In the genomic region with DNA sequence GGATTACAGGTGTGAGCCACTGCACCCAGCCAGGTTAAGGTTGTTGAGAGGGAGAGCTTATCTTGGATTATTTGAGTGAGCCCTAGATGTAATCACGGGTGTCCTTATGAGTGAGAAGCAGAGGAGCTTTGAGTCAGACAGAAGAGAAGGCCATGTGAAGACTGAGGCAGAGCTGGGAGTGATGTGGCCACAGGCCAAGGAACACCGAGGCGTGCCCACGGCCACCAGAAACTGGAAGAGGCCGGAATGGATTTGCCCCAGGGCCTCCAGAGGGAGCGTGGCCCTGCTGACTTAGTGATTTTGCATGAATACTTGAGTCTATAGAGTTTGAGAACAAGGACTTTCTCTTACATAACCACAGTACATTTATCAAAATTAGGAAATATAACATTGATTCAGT, we compare ENCODE assay signal across 16 cellular contexts.
DNase-seq lines count a peak whose midpoint lies in the region; ATAC-seq and TF ChIP-seq lines count a peak whose summit lies in the region.
"Had no signal": no experiment of that assay in that cellular context is flagged by ENCODE, and none has a peak within 500 bp of the region (broad histone marks: within the 10 kb centered on the region; RNA-seq: fewer than 3 reads in every experiment).

No MANE protein-coding gene starts in this region.

- H3K4me1 ChIP-seq in mammary epithelial cell (ENCODE audit: insufficient read depth, low read length) = no peaks in the 10 kb centered on the region

- H3K9ac ChIP-seq in mammary epithelial cell (ENCODE audit: insufficient read depth, low read length) = no peak overlapping the region

- peaks cover 11% of the 10 kb centered on the region for H3K36me3 Mint-ChIP-seq in activated naive CD8-positive, alpha-beta T cell treated with anti-CD3 and anti-CD28 coated beads, Interleukin-2, amount 10 ng/mL, durations not matched to agents 7 days and 5 days
- H3K36me3 Mint-ChIP-seq in activated naive CD8-positive, alpha-beta T cell treated with anti-CD3 and anti-CD28 coated beads, Interleukin-2, amount 50 U/mL, for 24 hours (ENCODE audit: low read depth) = peaks cover 20% of the 10 kb centered on the region
- peaks cover 1% of the 10 kb centered on the region for H3K36me3 Mint-ChIP-seq in progenitor cell of endocrine pancreas (ENCODE audit: insufficient read depth)

- intact Hi-C loops in mammary epithelial cell (cut with micrococcal nuclease) = no loop called here

- no peak for DNase-seq in activated naive CD8-positive, alpha-beta T cell treated with anti-CD3 and anti-CD28 coated beads, Interleukin-2, amount 10 ng/mL, durations not matched to agents 7 days and 5 days
- DNase-seq in activated naive CD8-positive, alpha-beta T cell treated with anti-CD3 and anti-CD28 coated beads, Interleukin-2, amount 50 U/mL, for 24 hours = no peak
- DNase-seq in RWPE1 (ENCODE audit: low spot score) (no peak), mammary epithelial cell (peak; percentile 26), progenitor cell of endocrine pancreas (ENCODE audit: low spot score, unreplicated experiment) (no peak), occipital lobe (lab: John Stamatoyannopoulos, UW) (no peak), NCI-H82 (lab: John Stamatoyannopoulos, UW) (no peak)
- DNase-seq: CD4-positive, CD25-positive, alpha-beta regulatory T cell; DMS79; IMR-90; Karpas-422; NCI-H187; NCI-H69; NK-92 treated with Interleukin-12 subunit alpha and Interleukin-12 subunit beta, amount 100 ng/mL, for 24 hours; SIG-M5 had no signal

- H3K27me3 ChIP-seq in mammary epithelial cell (ENCODE audit: insufficient read depth, low read length) = no peaks in the 10 kb centered on the region

- H3K27ac Mint-ChIP-seq in activated naive CD8-positive, alpha-beta T cell treated with anti-CD3 and anti-CD28 coated beads, Interleukin-2, amount 10 ng/mL, durations not matched to agents 7 days and 5 days = peak overlapping the region; percentile 37
- no peak overlapping the region for H3K27ac Mint-ChIP-seq in activated naive CD8-positive, alpha-beta T cell treated with anti-CD3 and anti-CD28 coated beads, Interleukin-2, amount 50 U/mL, for 24 hours
- H3K27ac Mint-ChIP-seq in progenitor cell of endocrine pancreas = peak overlapping the region; percentile 26

- peaks cover 57% of the 10 kb centered on the region for H3K79me2 ChIP-seq in mammary epithelial cell (ENCODE audit: insufficient read depth, low read length)

- POLR2A ChIA-PET in activated naive CD8-positive, alpha-beta T cell treated with anti-CD3 and anti-CD28 coated beads, Interleukin-2, amount 10 ng/mL, durations not matched to agents 7 days and 5 days (lab: Charles Lee) = no interaction called here
- POLR2A ChIA-PET in RWPE1 (lab: Yijun Ruan, JAX; ENCODE audit: low non-redundant PET) = no interaction called here

- no peak for TF ChIP-seq CTCF in RWPE1 (conservative IDR thresholded peaks at IDR 0.05; ENCODE audit: low read depth)
- no peak for TF ChIP-seq CTCF in mammary epithelial cell (conservative IDR thresholded peaks at IDR 0.05 in 1 of 2, IDR thresholded peaks at IDR 0.05 in 1 of 2; ENCODE audit: extremely low read depth in 1 of 2, insufficient read depth in 1 of 2, low read depth in 1 of 2, low read length in 2 of 2)
- no peak for TF ChIP-seq CTCF in progenitor cell of endocrine pancreas (IDR thresholded peaks at IDR 0.05; ENCODE audit: unreplicated experiment)

- dilution Hi-C loops in mammary epithelial cell (cut with HindIII; ENCODE audit: low sequenced_read_pairs) = no loop called here

- H3K36me3 ChIP-seq in mammary epithelial cell (ENCODE audit: insufficient read depth, low read length) = no peaks in the 10 kb centered on the region

- CTCF ChIA-PET in RWPE1 (lab: Yijun Ruan, JAX) = no interaction called here
- CTCF ChIA-PET in mammary epithelial cell (lab: Charles Lee; ENCODE audit: low non-redundant PET) = no interaction called here

- no peak overlapping the region for H3K4me2 ChIP-seq in mammary epithelial cell (ENCODE audit: insufficient read depth, low read depth, low read length)

- in situ Hi-C loops in mammary epithelial cell (cut with MboI; ENCODE audit: low sequenced_read_pairs in 2 of 2) = no loop called here

- H3K9me3 Mint-ChIP-seq in activated naive CD8-positive, alpha-beta T cell treated with anti-CD3 and anti-CD28 coated beads, Interleukin-2, amount 10 ng/mL, durations not matched to agents 7 days and 5 days = no peaks in the 10 kb centered on the region
- no peaks in the 10 kb centered on the region for H3K9me3 Mint-ChIP-seq in activated naive CD8-positive, alpha-beta T cell treated with anti-CD3 and anti-CD28 coated beads, Interleukin-2, amount 50 U/mL, for 24 hours
- H3K9me3 Mint-ChIP-seq in progenitor cell of endocrine pancreas (ENCODE audit: low read depth) = no peaks in the 10 kb centered on the region
- H3K9me3 Mint-ChIP-seq: CD4-positive, CD25-positive, alpha-beta regulatory T cell had no signal

- H3K4me3 ChIP-seq in mammary epithelial cell (replicated peaks in 1 of 3; ENCODE audit: insufficient read depth in 1 of 3, low read depth in 2 of 3, low read length in 3 of 3) = no peak overlapping the region

- H3K27ac ChIP-seq in RWPE1 = peak overlapping the region; percentile 36
- no peak overlapping the region for H3K27ac ChIP-seq in mammary epithelial cell (ENCODE audit: insufficient read depth, low read depth, low read length)

- no peaks in the 10 kb centered on the region for H3K27me3 Mint-ChIP-seq in activated naive CD8-positive, alpha-beta T cell treated with anti-CD3 and anti-CD28 coated beads, Interleukin-2, amount 10 ng/mL, durations not matched to agents 7 days and 5 days
- no peaks in the 10 kb centered on the region for H3K27me3 Mint-ChIP-seq in activated naive CD8-positive, alpha-beta T cell treated with anti-CD3 and anti-CD28 coated beads, Interleukin-2, amount 50 U/mL, for 24 hours
- peaks cover 2% of the 10 kb centered on the region for H3K27me3 Mint-ChIP-seq in progenitor cell of endocrine pancreas
- H3K27me3 Mint-ChIP-seq: CD4-positive, CD25-positive, alpha-beta regulatory T cell had no signal

- no peak overlapping the region for H2AFZ ChIP-seq in mammary epithelial cell (ENCODE audit: low read depth, low read length)

- H3K4me1 Mint-ChIP-seq in activated naive CD8-positive, alpha-beta T cell treated with anti-CD3 and anti-CD28 coated beads, Interleukin-2, amount 10 ng/mL, durations not matched to agents 7 days and 5 days = peaks cover 35% of the 10 kb centered on the region
- H3K4me1 Mint-ChIP-seq in activated naive CD8-positive, alpha-beta T cell treated with anti-CD3 and anti-CD28 coated beads, Interleukin-2, amount 50 U/mL, for 24 hours = peaks cover 38% of the 10 kb centered on the region
- H3K4me1 Mint-ChIP-seq in progenitor cell of endocrine pancreas (ENCODE audit: low read depth) = peaks cover 10% of the 10 kb centered on the region

- H3K4me3 Mint-ChIP-seq in activated naive CD8-positive, alpha-beta T cell treated with anti-CD3 and anti-CD28 coated beads, Interleukin-2, amount 10 ng/mL, durations not matched to agents 7 days and 5 days = no peak overlapping the region
- no peak overlapping the region for H3K4me3 Mint-ChIP-seq in activated naive CD8-positive, alpha-beta T cell treated with anti-CD3 and anti-CD28 coated beads, Interleukin-2, amount 50 U/mL, for 24 hours
- H3K4me3 Mint-ChIP-seq in progenitor cell of endocrine pancreas (ENCODE audit: low read depth) = no peak overlapping the region
- H3K4me3 Mint-ChIP-seq: CD4-positive, CD25-positive, alpha-beta regulatory T cell had no signal

- 36% methylated on average over 6 of the region's 6 CpGs for WGBS in mammary epithelial cell (ENCODE audit: low coverage, missing lambda C conversion rate)

- BruUV-seq in mammary epithelial cell (replicated peaks; lab: Mats Ljungman, UMichigan) = no TSS peak

- H3K9me3 ChIP-seq in mammary epithelial cell (replicated peaks; ENCODE audit: insufficient read depth, low read length) = no peaks in the 10 kb centered on the region

- ATAC-seq in activated naive CD8-positive, alpha-beta T cell treated with anti-CD3 and anti-CD28 coated beads, Interleukin-2, amount 10 ng/mL, durations not matched to agents 7 days and 5 days (ENCODE audit: low read depth) = no peak
- ATAC-seq in activated naive CD8-positive, alpha-beta T cell treated with anti-CD3 and anti-CD28 coated beads, Interleukin-2, amount 50 U/mL, for 24 hours = no peak
- ATAC-seq in HG03457 (IDR thresholded peaks at IDR 0.05; ENCODE audit: unreplicated experiment) = no peak

- H4K20me1 ChIP-seq in mammary epithelial cell (ENCODE audit: insufficient read depth, low read length) = no peaks in the 10 kb centered on the region
